In genomic region chr10:13371879-13372470, GRCh38 we compare ENCODE assay signal across 1 cellular context.
TF ChIP-seq lines count a peak whose summit lies in the region.

No MANE protein-coding gene starts in this region.

TF ChIP-seq in IMR-90, 13 proteins besides CTCF, POLR2A, EP300 and RAD21:
- TF ChIP-seq RCOR1 (IDR thresholded peaks at IDR 0.05; ENCODE audit: insufficient replicate concordance, low read length): no peak
- TF ChIP-seq SMC3 (IDR thresholded peaks at IDR 0.05; ENCODE audit: low read depth, low read length): peak; percentile 83
